23 cellular contexts compared by ENCODE assay signal in the genomic region with DNA sequence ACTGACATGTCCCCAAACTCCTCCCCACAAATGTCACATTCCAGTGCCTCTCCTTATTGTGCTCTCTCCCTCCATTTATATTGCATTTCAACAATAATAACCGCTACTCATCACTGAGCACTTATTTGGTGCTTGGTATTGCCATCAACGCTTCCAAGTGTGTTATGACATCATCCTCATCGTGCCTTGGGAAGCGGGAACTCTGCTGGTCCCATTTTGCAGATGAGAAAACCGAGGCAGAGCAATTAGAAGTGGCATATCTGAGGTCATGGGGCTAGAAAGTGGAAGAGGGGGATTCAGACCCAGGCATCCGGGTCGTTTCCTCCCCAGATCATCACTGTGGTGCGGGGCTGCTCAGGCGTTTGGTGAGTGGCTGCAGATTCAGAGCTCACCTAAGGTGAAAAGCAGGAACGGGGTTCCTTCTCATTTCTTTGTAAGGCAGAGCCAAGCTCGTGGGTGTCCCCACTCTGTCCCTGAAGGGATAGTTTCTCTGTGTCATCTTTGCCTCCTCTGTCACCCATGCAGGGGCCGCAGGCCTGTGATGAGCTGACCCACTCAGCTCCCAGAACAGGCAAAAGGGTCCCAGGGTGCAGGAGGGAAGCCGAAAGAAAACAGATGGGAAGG. TPM values are rescaled to one million over a fixed set of nuclear protein-coding genes. Genes with fewer than 3 reads are reported as not detected.
"Had no signal": no experiment of that assay in that cellular context is flagged by ENCODE, and none has a peak within 500 bp of the region (broad histone marks: within the 10 kb centered on the region; RNA-seq: fewer than 3 reads in every experiment).

No MANE protein-coding gene starts in this region.

- DNase-seq: dermis blood vessel endothelial cell; dorsolateral prefrontal cortex; effector CD8-positive, alpha-beta T cell; effector memory CD8-positive, alpha-beta T cell; endodermal cell; erythroblast; esophagus squamous epithelium; foreskin fibroblast; foreskin melanocyte; gastrocnemius medialis; glutamatergic neuron; heart right ventricle; hippocampal formation; left cardiac atrium; left lung; left ventricle myocardium superior; lower lobe of right lung; mesenchymal stem cell; midbrain had no signal

- H3K4me1 ChIP-seq: gastrocnemius medialis had no signal

- H3K36me3 ChIP-seq: esophagus squamous epithelium, gastrocnemius medialis, heart right ventricle, left lung, lower lobe of right lung had no signal

- H3K9me3 ChIP-seq: esophagus squamous epithelium, gastrocnemius medialis, heart right ventricle, left lung, lower lobe of right lung had no signal

- H3K4me3 ChIP-seq: coronary artery, dorsolateral prefrontal cortex, esophagus squamous epithelium, gastrocnemius medialis, heart right ventricle, left lung, lower lobe of right lung had no signal

- H3K27ac ChIP-seq: coronary artery, dorsolateral prefrontal cortex, epithelial cell of prostate, esophagus squamous epithelium, gastrocnemius medialis, heart right ventricle, left lung, lower lobe of right lung had no signal

RNA-seq across cellular contexts. Expression of gene FZD10, which starts 5.5 kb away (rescaled TPM):
- total RNA-seq: glomerular endothelial cell, mononuclear cell had no signal
